In genomic region chr14:90538095-90538494, GRCh38 we compare ENCODE assay signal across 26 cellular contexts.
"Had no signal": no experiment of that assay in that cellular context is flagged by ENCODE, and none has a peak within 500 bp of the region (broad histone marks: within the 10 kb centered on the region; RNA-seq: fewer than 3 reads in every experiment).

No MANE protein-coding gene starts in this region.

- H3K9ac ChIP-seq: neural progenitor cell, parathyroid adenoma had no signal

- H3K27ac Mint-ChIP-seq: natural killer cell treated with Interleukin-12 subunit alpha and Interleukin-12 subunit beta and Interleukin-15 and Interleukin-18, amount 100 ng/mL, for 72 hours; neural progenitor cell; progenitor cell of endocrine pancreas; stimulated activated effector memory CD8-positive, alpha-beta T cell treated with anti-CD3 and anti-CD28 coated beads, Interleukin-12 subunit alpha, Interleukin-12 subunit beta, amount 100 ng/mL, for 72 hours; stimulated activated naive B cell treated with anti-CD40 and anti-IgM and Interleukin-4, amounts not matched to agents 10 μg/mL and 1 μg/mL and 100 μg/mL, for 72 hours; stimulated activated naive CD8-positive, alpha-beta T cell treated with anti-CD3 and anti-CD28 coated beads, Interleukin-15, Interleukin-2, amounts not matched to agents 100 ng/mL and 50 ng/mL, for 24 hours had no signal

- DNase-seq: occipital lobe; ovary; psoas muscle; right lobe of liver; sigmoid colon; small intestine; stimulated activated CD4-positive, alpha-beta T cell treated with anti-CD3 and anti-CD28 coated beads, Interleukin-15, amount 100 ng/mL, for 24 hours; stimulated activated CD4-positive, alpha-beta T cell treated with anti-CD3 and anti-CD28 coated beads, Interleukin-2, amount 100 ng/mL, for 24 hours; stimulated activated CD4-positive, alpha-beta T cell treated with anti-CD3 and anti-CD28 coated beads, Interleukin-2, amount 100 ng/mL, for 48 hours; stimulated activated CD4-positive, alpha-beta T cell treated with anti-CD3 and anti-CD28 coated beads, Interleukin-4, amount 100 ng/mL, for 24 hours; stimulated activated naive B cell treated with anti-CD40 and anti-IgM and Interleukin-4, amounts not matched to agents 10 μg/mL and 1 μg/mL and 100 μg/mL, for 72 hours; stimulated activated naive CD4-positive, alpha-beta T cell treated with Interleukin-2 at 50 U/mL for 16 hours; stomach; thyroid gland; trophoblast cell; upper lobe of left lung had no signal

- H3K4me3 Mint-ChIP-seq: natural killer cell treated with Interleukin-12 subunit alpha and Interleukin-12 subunit beta and Interleukin-15 and Interleukin-18, amount 100 ng/mL, for 72 hours; neural progenitor cell; stimulated activated effector memory CD8-positive, alpha-beta T cell treated with anti-CD3 and anti-CD28 coated beads, Interleukin-12 subunit alpha, Interleukin-12 subunit beta, amount 100 ng/mL, for 72 hours; stimulated activated naive B cell treated with anti-CD40 and anti-IgM and Interleukin-4, amounts not matched to agents 10 μg/mL and 1 μg/mL and 100 μg/mL, for 72 hours; stimulated activated naive CD8-positive, alpha-beta T cell treated with anti-CD3 and anti-CD28 coated beads, Interleukin-15, Interleukin-2, amounts not matched to agents 100 ng/mL and 50 ng/mL, for 24 hours had no signal

- H3K4me3 ChIP-seq: neural progenitor cell, ovary, psoas muscle, right lobe of liver, sigmoid colon, stomach, thoracic aorta, thyroid gland, tibial nerve, upper lobe of left lung, vagina had no signal

- H3K9me3 Mint-ChIP-seq: natural killer cell treated with Interleukin-12 subunit alpha and Interleukin-12 subunit beta and Interleukin-15 and Interleukin-18, amount 100 ng/mL, for 72 hours; neural progenitor cell; stimulated activated effector memory CD8-positive, alpha-beta T cell treated with anti-CD3 and anti-CD28 coated beads, Interleukin-12 subunit alpha, Interleukin-12 subunit beta, amount 100 ng/mL, for 72 hours; stimulated activated naive CD8-positive, alpha-beta T cell treated with anti-CD3 and anti-CD28 coated beads, Interleukin-15, Interleukin-2, amounts not matched to agents 100 ng/mL and 50 ng/mL, for 24 hours had no signal

- H3K4me1 ChIP-seq: neural progenitor cell, psoas muscle, right lobe of liver had no signal

- H3K4me2 ChIP-seq: neural progenitor cell had no signal

- ATAC-seq: natural killer cell treated with Interleukin-12 subunit alpha and Interleukin-12 subunit beta and Interleukin-15 and Interleukin-18, amount 100 ng/mL, for 72 hours; psoas muscle; right cardiac atrium; right lobe of liver; stimulated activated effector memory CD8-positive, alpha-beta T cell treated with anti-CD3 and anti-CD28 coated beads, Interleukin-12 subunit alpha, Interleukin-12 subunit beta, amount 100 ng/mL, for 72 hours; stimulated activated naive B cell treated with anti-CD40 and anti-IgM and Interleukin-4, amounts not matched to agents 10 μg/mL and 1 μg/mL and 100 μg/mL, for 72 hours had no signal

- H3K27me3 ChIP-seq: neural progenitor cell, ovary, right lobe of liver, sigmoid colon, stomach, thyroid gland, tibial nerve, upper lobe of left lung, vagina had no signal

- H2AFZ ChIP-seq: neural progenitor cell, parathyroid adenoma had no signal

- H3K9me3 ChIP-seq: ovary, psoas muscle, right lobe of liver, sigmoid colon, stomach, thoracic aorta, thyroid gland, tibial nerve, upper lobe of left lung, vagina had no signal

- H3K36me3 Mint-ChIP-seq: natural killer cell treated with Interleukin-12 subunit alpha and Interleukin-12 subunit beta and Interleukin-15 and Interleukin-18, amount 100 ng/mL, for 72 hours; stimulated activated effector memory CD8-positive, alpha-beta T cell treated with anti-CD3 and anti-CD28 coated beads, Interleukin-12 subunit alpha, Interleukin-12 subunit beta, amount 100 ng/mL, for 72 hours; stimulated activated naive B cell treated with anti-CD40 and anti-IgM and Interleukin-4, amounts not matched to agents 10 μg/mL and 1 μg/mL and 100 μg/mL, for 72 hours had no signal

- H3K27ac ChIP-seq: neural progenitor cell, ovary, parathyroid adenoma, psoas muscle, right lobe of liver, sigmoid colon, stomach, thoracic aorta, thyroid gland, tibial nerve, upper lobe of left lung, vagina had no signal

- H3K36me3 ChIP-seq: neural progenitor cell, ovary, thyroid gland, vagina had no signal

- H3K27me3 Mint-ChIP-seq: natural killer cell treated with Interleukin-12 subunit alpha and Interleukin-12 subunit beta and Interleukin-15 and Interleukin-18, amount 100 ng/mL, for 72 hours; progenitor cell of endocrine pancreas; stimulated activated naive B cell treated with anti-CD40 and anti-IgM and Interleukin-4, amounts not matched to agents 10 μg/mL and 1 μg/mL and 100 μg/mL, for 72 hours; stimulated activated naive CD8-positive, alpha-beta T cell treated with anti-CD3 and anti-CD28 coated beads, Interleukin-15, Interleukin-2, amounts not matched to agents 100 ng/mL and 50 ng/mL, for 24 hours had no signal
